Comparison of ENCODE assay signal across 8 cellular contexts in genomic region chr3:197001972-197002700, GRCh38. TPM values are rescaled to one million over a fixed set of nuclear protein-coding genes. Genes with fewer than 3 reads are reported as not detected.
A peak's percentile ranks its signal among the peaks of the same experiment; 100 is the strongest.
DNase-seq lines count a peak whose midpoint lies in the region; ATAC-seq and TF ChIP-seq lines count a peak whose summit lies in the region.

No MANE protein-coding gene starts in this region.

- H3K27me3 Mint-ChIP-seq in Caco-2 (ENCODE audit: insufficient read depth, unreplicated experiment) (no peaks in the 10 kb centered on the region), glutamatergic neuron (ENCODE audit: unreplicated experiment) (peaks cover 20% of the 10 kb centered on the region)
- H3K27me3 Mint-ChIP-seq in activated CD8-positive, alpha-beta T cell treated with anti-CD3 and anti-CD28 coated beads for 36 hours, result no peaks in the 10 kb centered on the region

- H3K4me3 ChIP-seq in Caco-2 (ENCODE audit: low read depth, low read length) (0 out of 2 replicates have a peak overlapping the region, but pooled peaks have one; percentile 82), psoas muscle (peak overlapping the region; percentile 75)

- no peaks in the 10 kb centered on the region for H3K27me3 ChIP-seq in Caco-2 (replicated peaks; ENCODE audit: control insufficient read depth, insufficient read depth, low read length)
- H3K27me3 ChIP-seq in psoas muscle (ENCODE audit: insufficient read depth in 3 of 3, low read length in 2 of 3), result no peaks in the 10 kb centered on the region

- H3K4me1 ChIP-seq in Caco-2 (peaks cover 16% of the 10 kb centered on the region), psoas muscle (peaks cover 2% of the 10 kb centered on the region)

- H3K9me3 Mint-ChIP-seq in Caco-2 (ENCODE audit: unreplicated experiment) (no peaks in the 10 kb centered on the region), glutamatergic neuron (ENCODE audit: unreplicated experiment) (peaks cover 10% of the 10 kb centered on the region)
- H3K9me3 Mint-ChIP-seq in activated CD8-positive, alpha-beta T cell treated with anti-CD3 and anti-CD28 coated beads for 36 hours, result no peaks in the 10 kb centered on the region

- peak overlapping the region; percentile 45 for H3K27ac Mint-ChIP-seq in Caco-2 (ENCODE audit: unreplicated experiment)
- H3K27ac Mint-ChIP-seq in activated CD8-positive, alpha-beta T cell treated with anti-CD3 and anti-CD28 coated beads for 36 hours, result peak overlapping the region; percentile 65
- H3K27ac Mint-ChIP-seq in glutamatergic neuron (ENCODE audit: unreplicated experiment), result no peak overlapping the region

- intact Hi-C loops in Caco-2 (cut with micrococcal nuclease; ENCODE audit: unreplicated experiment), result loop anchor here (1.0 to 10.0 kb wide), 2 partner anchors 14 to 183 kb away; no protein-coding TSS in a partner anchor
- intact Hi-C loops in activated CD8-positive, alpha-beta T cell treated with anti-CD3 and anti-CD28 coated beads for 36 hours (cut with micrococcal nuclease), result no loop called here
- intact Hi-C loops in psoas muscle (cut with DNase I), result loop anchor here (1.0 to 5.0 kb wide), 2 partner anchors 184 to 185 kb away; no protein-coding TSS in a partner anchor

- ATAC-seq in HG02759 (IDR thresholded peaks at IDR 0.05; ENCODE audit: unreplicated experiment), result peak; percentile 8
- ATAC-seq in activated CD8-positive, alpha-beta T cell treated with anti-CD3 and anti-CD28 coated beads for 36 hours, result peak; percentile 5
- peak; percentile 19 to 41 (median 23) for ATAC-seq in psoas muscle
- no peak for ATAC-seq in GM19351 (IDR thresholded peaks at IDR 0.05; ENCODE audit: unreplicated experiment)

- CTCF ChIA-PET in Caco-2 (lab: Charles Lee), result no interaction called here
- CTCF ChIA-PET in activated CD8-positive, alpha-beta T cell treated with anti-CD3 and anti-CD28 coated beads for 36 hours (lab: Charles Lee), result interaction anchor here (1.5 to 4.8 kb wide), 3 partner anchors 28 to 185 kb away, joined by 4 to 50 read pairs (median 5); partner anchors contain the start of gene MELTF

- WGBS in psoas muscle, 3 donors, result 24 to 30% (median 24%) methylated on average over 45 to 55 of the region's 55 CpGs

- peak overlapping the region; percentile 61 for H3K27ac ChIP-seq in psoas muscle

- in situ Hi-C loops in G401 (cut with HindIII; ENCODE audit: low sequenced_read_pairs), result no loop called here

- DNase-seq in Caco-2 (peak in 1 of 2 experiments; percentile 23), glutamatergic neuron (no peak), psoas muscle (peak; percentile 33 to 57), G401 (ENCODE audit: low spot score) (no peak), NCI-H2081 (lab: John Stamatoyannopoulos, UW) (no peak)
- no peak for DNase-seq in activated CD8-positive, alpha-beta T cell treated with anti-CD3 and anti-CD28 coated beads for 36 hours

- H3K4me3 Mint-ChIP-seq in Caco-2 (ENCODE audit: unreplicated experiment), result peak overlapping the region; percentile 53
- peak overlapping the region; percentile 36 for H3K4me3 Mint-ChIP-seq in activated CD8-positive, alpha-beta T cell treated with anti-CD3 and anti-CD28 coated beads for 36 hours
- H3K4me3 Mint-ChIP-seq in glutamatergic neuron (ENCODE audit: unreplicated experiment), result peak overlapping the region; percentile 82

- peaks cover 15% of the 10 kb centered on the region for H3K36me3 Mint-ChIP-seq in Caco-2 (ENCODE audit: insufficient read depth, unreplicated experiment)
- no peaks in the 10 kb centered on the region for H3K36me3 Mint-ChIP-seq in activated CD8-positive, alpha-beta T cell treated with anti-CD3 and anti-CD28 coated beads for 36 hours (ENCODE audit: low read depth)
- H3K36me3 Mint-ChIP-seq in glutamatergic neuron (ENCODE audit: unreplicated experiment), result peaks cover 13% of the 10 kb centered on the region

- H3K4me1 Mint-ChIP-seq in Caco-2 (ENCODE audit: low read depth, unreplicated experiment) (peaks cover 10% of the 10 kb centered on the region), glutamatergic neuron (ENCODE audit: low read depth, unreplicated experiment) (no peaks in the 10 kb centered on the region)
- H3K4me1 Mint-ChIP-seq in activated CD8-positive, alpha-beta T cell treated with anti-CD3 and anti-CD28 coated beads for 36 hours (ENCODE audit: low read depth), result peaks cover 8% of the 10 kb centered on the region

- BruUV-seq in Caco-2 (replicated peaks; lab: Mats Ljungman, UMichigan), result TSS peak; percentile 46

- no peaks in the 10 kb centered on the region for H3K9me3 ChIP-seq in Caco-2
- no peaks in the 10 kb centered on the region for H3K9me3 ChIP-seq in psoas muscle

- H3K36me3 ChIP-seq in Caco-2 (ENCODE audit: control insufficient read depth, insufficient read depth, low read length), result no peaks in the 10 kb centered on the region
- H3K36me3 ChIP-seq in psoas muscle (ENCODE audit: insufficient read depth in 1 of 2, low read depth in 1 of 2), result no peaks in the 10 kb centered on the region

- TF ChIP-seq CTCF in Caco-2 (IDR thresholded peaks at IDR 0.05; ENCODE audit: insufficient read depth in 1 of 2, low read depth in 1 of 2, low read length in 1 of 2, severe bottlenecking in 1 of 2, unreplicated experiment in 1 of 2), result no peak
- TF ChIP-seq CTCF in activated CD8-positive, alpha-beta T cell treated with anti-CD3 and anti-CD28 coated beads for 36 hours (IDR thresholded peaks at IDR 0.05), result no peak
- no peak for TF ChIP-seq CTCF in glutamatergic neuron (IDR thresholded peaks at IDR 0.05; ENCODE audit: partially characterized antibody, unreplicated experiment)
- TF ChIP-seq CTCF in psoas muscle (IDR thresholded peaks at IDR 0.05), result no peak

- POLR2A ChIA-PET in Caco-2 (lab: Charles Lee), result no interaction called here
- POLR2A ChIA-PET in activated CD8-positive, alpha-beta T cell treated with anti-CD3 and anti-CD28 coated beads for 36 hours (lab: Charles Lee), result interaction anchor here (1.2 to 3.6 kb wide), 2 partner anchors 15 to 27 kb away, joined by 3 to 17 read pairs; partner anchors contain the start of gene MELTF

RNA-seq across cellular contexts. Expression of gene MELTF, which starts 27.5 kb away (rescaled TPM):
- 29.3 and 30.6 TPM in 2 replicates for total RNA-seq in Caco-2 (2022)
- 1 to 10 TPM; 3.4 to 3.5 TPM for total RNA-seq in activated CD8-positive, alpha-beta T cell treated with anti-CD3 and anti-CD28 coated beads for 36 hours
- total RNA-seq in glutamatergic neuron (ENCODE audit: unreplicated experiment), result 31.8 TPM
- under 1 TPM; 0.54 to 0.97 (median 0.72) TPM for total RNA-seq in psoas muscle
- polyA plus RNA-seq in psoas muscle, result under 1 TPM; 0.23 to 0.55 (median 0.44) TPM
- 19.3 and 19.7 TPM in 2 replicates for total RNA-seq in G401 (2014; rRNA removed; shearing (Covaris generic))

RNA-seq across cellular contexts. Expression of gene PIGZ, which starts 33.5 kb away (rescaled TPM):
- total RNA-seq in Caco-2 (2022) (4.9 and 5.1 TPM in 2 replicates), glutamatergic neuron (ENCODE audit: unreplicated experiment) (4.7 TPM), psoas muscle (1 to 10 TPM; 3.2 to 8.0 (median 4.2) TPM)
- under 1 TPM; 0.27 to 0.76 TPM for total RNA-seq in activated CD8-positive, alpha-beta T cell treated with anti-CD3 and anti-CD28 coated beads for 36 hours
- polyA plus RNA-seq in psoas muscle, result 1 to 10 TPM; 2.9 to 3.5 (median 3.4) TPM
- total RNA-seq in G401 (2014; rRNA removed; shearing (Covaris generic)), result not detected in 2 replicates

RNA-seq across cellular contexts. Expression of gene NCBP2, which starts 59.8 kb away (rescaled TPM):
- total RNA-seq in Caco-2 (2022) (66.8 and 70.7 TPM in 2 replicates), glutamatergic neuron (ENCODE audit: unreplicated experiment) (118 TPM), psoas muscle (10 to 100 TPM; 37.0 to 53.2 (median 48.7) TPM)
- 100 to 1,000 TPM; 107 to 111 TPM for total RNA-seq in activated CD8-positive, alpha-beta T cell treated with anti-CD3 and anti-CD28 coated beads for 36 hours
- polyA plus RNA-seq in psoas muscle, result 10 to 100 TPM; 33.1 to 78.5 (median 55.7) TPM
- total RNA-seq in G401 (2014; rRNA removed; shearing (Covaris generic)), result 33.1 and 34.6 TPM in 2 replicates

Comparison
In these comparisons a context has a peak if more than half of its experiments do, and no peak if none do; other contexts are left out.
1. DNase-seq: peak in psoas muscle (2 of 2); none in activated CD8-positive, alpha-beta T cell treated with anti-CD3 and anti-CD28 coated beads for 36 hours (single experiment), glutamatergic neuron (single experiment), G401 (single experiment) and NCI-H2081 (0 of 2).
2. Peak in every context shown above with its lines, with median percentiles within 50 percentile points of each other: H3K4me3 Mint-ChIP-seq.